ENCODE assay signal across 2 cellular contexts in the genomic region with DNA sequence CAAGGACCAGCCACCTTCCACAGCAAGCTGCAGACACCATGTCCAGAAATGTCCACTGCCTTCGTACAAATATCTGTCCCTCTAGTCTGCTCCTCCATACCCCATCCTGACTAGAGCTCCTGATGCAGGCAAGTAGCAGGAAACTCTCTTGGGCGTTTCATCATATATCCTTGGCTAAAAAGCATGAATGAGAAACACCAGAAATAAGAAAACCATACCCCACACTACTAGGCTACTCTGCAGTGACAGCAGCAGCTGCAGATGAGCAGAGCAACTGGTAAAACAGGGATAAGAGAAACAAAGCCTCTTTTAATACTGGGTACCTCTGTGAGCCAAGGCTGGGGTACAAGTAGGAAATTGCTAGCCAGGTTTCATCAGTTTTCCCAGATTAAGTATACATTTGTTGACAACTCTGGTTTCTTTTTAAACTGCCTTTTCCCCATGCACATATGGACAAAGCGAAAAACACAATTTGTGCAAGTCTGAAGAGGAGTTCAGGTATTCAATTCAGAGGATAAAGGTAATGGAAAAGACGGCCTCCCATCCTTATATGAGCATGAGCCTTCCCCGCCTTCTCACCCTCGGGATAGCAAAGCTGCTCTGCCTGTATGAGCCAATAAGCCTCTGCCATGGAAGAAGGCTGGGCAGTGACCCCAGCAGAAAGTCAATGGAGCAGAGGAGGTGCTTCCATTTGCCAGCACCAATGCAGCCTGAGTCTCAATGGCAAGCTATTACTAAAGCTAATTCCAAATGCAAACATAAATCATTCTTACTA.
TF ChIP-seq lines count a peak whose summit lies in the region.

No MANE protein-coding gene starts in this region.

TF ChIP-seq in IMR-90, 13 proteins besides CTCF, POLR2A, EP300 and RAD21 (continued from another document):
- TF ChIP-seq USF2 (IDR thresholded peaks at IDR 0.05; ENCODE audit: low read depth, low read length) (no peak), NFE2L2 (IDR thresholded peaks at IDR 0.05; ENCODE audit: low read depth, low read length) (no peak), CHD1 (IDR thresholded peaks at IDR 0.05; ENCODE audit: low read depth, low read length) (no peak), MAFK (IDR thresholded peaks at IDR 0.05; ENCODE audit: low read depth, low read length) (no peak), RFX5 (IDR thresholded peaks at IDR 0.05; ENCODE audit: low read depth, low read length) (no peak), CEBPB (IDR thresholded peaks at IDR 0.05; ENCODE audit: low read depth, low read length) (no peak), MXI1 (IDR thresholded peaks at IDR 0.05; ENCODE audit: borderline replicate concordance, low read depth, low read length) (no peak), RCOR1 (IDR thresholded peaks at IDR 0.05; ENCODE audit: insufficient replicate concordance, low read length) (no peak), MAZ (IDR thresholded peaks at IDR 0.05; ENCODE audit: borderline replicate concordance, low read depth, low read length) (no peak), SMC3 (IDR thresholded peaks at IDR 0.05; ENCODE audit: low read depth, low read length) (no peak)

TF ChIP-seq in K562, 482 proteins besides CTCF, POLR2A, EP300 and RAD21 (continued from another document):
- no peak for TF ChIP-seq JUN (IDR thresholded peaks at IDR 0.05; ENCODE audit: borderline replicate concordance, low read depth, low read length)
- no peak for TF ChIP-seq JUN (CRISPR knock-in tag; IDR thresholded peaks at IDR 0.05; ENCODE audit: borderline replicate concordance)
- no peak for TF ChIP-seq HNRNPK (IDR thresholded peaks at IDR 0.05; ENCODE audit: low read depth, low read length, poor library complexity, severe bottlenecking)
- TF ChIP-seq PRPF4 (IDR thresholded peaks at IDR 0.05; ENCODE audit: insufficient read depth, low read depth, low read length, poor library complexity, severe bottlenecking), result no peak
- TF ChIP-seq MEF2D (tag; conservative IDR thresholded peaks at IDR 0.05; ENCODE audit: low read depth), result no peak
- no peak for TF ChIP-seq CREBBP (IDR thresholded peaks at IDR 0.05; ENCODE audit: low read depth, low read length)
- TF ChIP-seq, protein P1, sequence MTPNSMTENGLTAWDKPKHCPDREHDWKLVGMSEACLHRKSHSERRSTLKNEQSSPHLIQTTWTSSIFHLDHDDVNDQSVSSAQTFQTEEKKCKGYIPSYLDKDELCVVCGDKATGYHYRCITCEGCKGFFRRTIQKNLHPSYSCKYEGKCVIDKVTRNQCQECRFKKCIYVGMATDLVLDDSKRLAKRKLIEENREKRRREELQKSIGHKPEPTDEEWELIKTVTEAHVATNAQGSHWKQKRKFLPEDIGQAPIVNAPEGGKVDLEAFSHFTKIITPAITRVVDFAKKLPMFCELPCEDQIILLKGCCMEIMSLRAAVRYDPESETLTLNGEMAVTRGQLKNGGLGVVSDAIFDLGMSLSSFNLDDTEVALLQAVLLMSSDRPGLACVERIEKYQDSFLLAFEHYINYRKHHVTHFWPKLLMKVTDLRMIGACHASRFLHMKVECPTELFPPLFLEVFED (CRISPR knock-in tag; conservative IDR thresholded peaks at IDR 0.05), result no peak
- TF ChIP-seq, protein P2, sequence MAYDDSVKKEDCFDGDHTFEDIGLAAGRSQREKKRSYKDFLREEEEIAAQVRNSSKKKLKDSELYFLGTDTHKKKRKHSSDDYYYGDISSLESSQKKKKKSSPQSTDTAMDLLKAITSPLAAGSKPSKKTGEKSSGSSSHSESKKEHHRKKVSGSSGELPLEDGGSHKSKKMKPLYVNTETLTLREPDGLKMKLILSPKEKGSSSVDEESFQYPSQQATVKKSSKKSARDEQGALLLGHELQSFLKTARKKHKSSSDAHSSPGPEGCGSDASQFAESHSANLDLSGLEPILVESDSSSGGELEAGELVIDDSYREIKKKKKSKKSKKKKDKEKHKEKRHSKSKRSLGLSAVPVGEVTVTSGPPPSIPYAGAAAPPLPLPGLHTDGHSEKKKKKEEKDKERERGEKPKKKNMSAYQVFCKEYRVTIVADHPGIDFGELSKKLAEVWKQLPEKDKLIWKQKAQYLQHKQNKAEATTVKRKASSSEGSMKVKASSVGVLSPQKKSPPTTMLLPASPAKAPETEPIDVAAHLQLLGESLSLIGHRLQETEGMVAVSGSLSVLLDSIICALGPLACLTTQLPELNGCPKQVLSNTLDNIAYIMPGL (CRISPR knock-in tag; IDR thresholded peaks at IDR 0.05), result no peak
- no peak for TF ChIP-seq STAT5B (CRISPR knock-in tag; IDR thresholded peaks at IDR 0.05)
- no peak for TF ChIP-seq KDM2B (CRISPR knock-in tag; IDR thresholded peaks at IDR 0.05)
- TF ChIP-seq NFYB (IDR thresholded peaks at IDR 0.05; ENCODE audit: extremely low read depth, insufficient read length), result no peak
- no peak for TF ChIP-seq LEF1 (IDR thresholded peaks at IDR 0.05)
- TF ChIP-seq EGR1 (conservative IDR thresholded peaks at IDR 0.05), result no peak
- TF ChIP-seq POLR3A (IDR thresholded peaks at IDR 0.05; ENCODE audit: borderline replicate concordance, extremely low read depth, insufficient read depth, insufficient read length), result no peak
- no peak for TF ChIP-seq RFX5 (IDR thresholded peaks at IDR 0.05; ENCODE audit: low read depth, low read length)
- no peak for TF ChIP-seq ZNF830 (CRISPR knock-in tag; IDR thresholded peaks at IDR 0.05)
- no peak for TF ChIP-seq ATF1 (CRISPR knock-in tag; IDR thresholded peaks at IDR 0.05)
- no peak for TF ChIP-seq ATF1 (tag; IDR thresholded peaks at IDR 0.05)
- TF ChIP-seq ASH1L (IDR thresholded peaks at IDR 0.05; ENCODE audit: borderline replicate concordance, low read depth, partially characterized antibody), result no peak
